Comparison of ENCODE assay signal across 28 cellular contexts in genomic region chr5:73460133-73460532, GRCh38. TPM values are rescaled to one million over a fixed set of nuclear protein-coding genes. Genes with fewer than 3 reads are reported as not detected.
"Had no signal": no experiment of that assay in that cellular context is flagged by ENCODE, and none has a peak within 500 bp of the region (broad histone marks: within the 10 kb centered on the region; RNA-seq: fewer than 3 reads in every experiment).

No MANE protein-coding gene starts in this region.

- H3K4me1 ChIP-seq: pancreas, prostate gland, right lobe of liver, sigmoid colon, stomach, thyroid gland, upper lobe of left lung, vagina had no signal

- H3K36me3 ChIP-seq: neutrophil, pancreas, prostate gland, right lobe of liver, sigmoid colon, stomach, thoracic aorta, thyroid gland, tibial nerve, upper lobe of left lung, vagina had no signal

- H3K27me3 ChIP-seq: thyroid gland, vagina had no signal

- H3K4me1 Mint-ChIP-seq: naive thymus-derived CD8-positive, alpha-beta T cell; nephron progenitor cell; neural crest cell; stimulated activated effector memory CD8-positive, alpha-beta T cell treated with anti-CD3 and anti-CD28 coated beads, Interleukin-12 subunit alpha, Interleukin-12 subunit beta, amount 100 ng/mL, for 72 hours; stimulated activated naive B cell treated with anti-CD40 and anti-IgM and Interleukin-4, amounts not matched to agents 10 μg/mL and 1 μg/mL and 100 μg/mL, for 72 hours had no signal

- H3K4me3 ChIP-seq: pancreas, prostate gland, right lobe of liver, sigmoid colon, stomach, thoracic aorta, thyroid gland, tibial nerve, upper lobe of left lung, vagina had no signal

- H3K4me3 Mint-ChIP-seq: naive thymus-derived CD8-positive, alpha-beta T cell; natural killer cell treated with Interleukin-12 subunit alpha and Interleukin-12 subunit beta and Interleukin-15 and Interleukin-18, amount 100 ng/mL, for 72 hours; nephron progenitor cell; neural crest cell; stimulated activated effector memory CD8-positive, alpha-beta T cell treated with anti-CD3 and anti-CD28 coated beads, Interleukin-12 subunit alpha, Interleukin-12 subunit beta, amount 100 ng/mL, for 72 hours; stimulated activated naive B cell treated with anti-CD40 and anti-IgM and Interleukin-4, amounts not matched to agents 10 μg/mL and 1 μg/mL and 100 μg/mL, for 72 hours; stimulated activated naive CD8-positive, alpha-beta T cell treated with anti-CD3 and anti-CD28 coated beads, Interleukin-15, Interleukin-2, amounts not matched to agents 100 ng/mL and 50 ng/mL, for 24 hours had no signal

- DNase-seq: naive thymus-derived CD8-positive, alpha-beta T cell; nephron progenitor cell; nucleus accumbens; pancreas; retina; right cardiac atrium; right lobe of liver; sigmoid colon; small intestine; stimulated activated CD4-positive, alpha-beta T cell treated with anti-CD3 and anti-CD28 coated beads, Interleukin-15, amount 100 ng/mL, for 24 hours; stimulated activated CD4-positive, alpha-beta T cell treated with anti-CD3 and anti-CD28 coated beads, Interleukin-2, amount 100 ng/mL, for 24 hours; stimulated activated CD4-positive, alpha-beta T cell treated with anti-CD3 and anti-CD28 coated beads, Interleukin-2, amount 100 ng/mL, for 48 hours; stimulated activated CD4-positive, alpha-beta T cell treated with anti-CD3 and anti-CD28 coated beads, Interleukin-4, amount 100 ng/mL, for 24 hours; stimulated activated naive B cell treated with anti-CD40 and anti-IgM and Interleukin-4, amounts not matched to agents 10 μg/mL and 1 μg/mL and 100 μg/mL, for 72 hours; stimulated activated naive CD4-positive, alpha-beta T cell treated with Interleukin-2 at 50 U/mL for 16 hours; stomach; thyroid gland; trophoblast cell; upper lobe of left lung had no signal

- H3K27ac Mint-ChIP-seq: naive thymus-derived CD8-positive, alpha-beta T cell; natural killer cell treated with Interleukin-12 subunit alpha and Interleukin-12 subunit beta and Interleukin-15 and Interleukin-18, amount 100 ng/mL, for 72 hours; nephron progenitor cell; stimulated activated effector memory CD8-positive, alpha-beta T cell treated with anti-CD3 and anti-CD28 coated beads, Interleukin-12 subunit alpha, Interleukin-12 subunit beta, amount 100 ng/mL, for 72 hours; stimulated activated naive B cell treated with anti-CD40 and anti-IgM and Interleukin-4, amounts not matched to agents 10 μg/mL and 1 μg/mL and 100 μg/mL, for 72 hours; stimulated activated naive CD8-positive, alpha-beta T cell treated with anti-CD3 and anti-CD28 coated beads, Interleukin-15, Interleukin-2, amounts not matched to agents 100 ng/mL and 50 ng/mL, for 24 hours had no signal

- H3K9me3 ChIP-seq: neutrophil, pancreas, prostate gland, right lobe of liver, sigmoid colon, stomach, thoracic aorta, thyroid gland, upper lobe of left lung, vagina had no signal

- H3K27ac ChIP-seq: neutrophil, pancreas, prostate gland, right lobe of liver, sigmoid colon, stomach, thoracic aorta, thyroid gland, tibial nerve, upper lobe of left lung, vagina had no signal

- ATAC-seq: naive thymus-derived CD8-positive, alpha-beta T cell; natural killer cell treated with Interleukin-12 subunit alpha and Interleukin-12 subunit beta and Interleukin-15 and Interleukin-18, amount 100 ng/mL, for 72 hours; pancreas; right cardiac atrium; right lobe of liver; stimulated activated effector memory CD8-positive, alpha-beta T cell treated with anti-CD3 and anti-CD28 coated beads, Interleukin-12 subunit alpha, Interleukin-12 subunit beta, amount 100 ng/mL, for 72 hours; stimulated activated naive B cell treated with anti-CD40 and anti-IgM and Interleukin-4, amounts not matched to agents 10 μg/mL and 1 μg/mL and 100 μg/mL, for 72 hours had no signal

- H3K9me3 Mint-ChIP-seq: nephron progenitor cell; neural crest cell; stimulated activated effector memory CD8-positive, alpha-beta T cell treated with anti-CD3 and anti-CD28 coated beads, Interleukin-12 subunit alpha, Interleukin-12 subunit beta, amount 100 ng/mL, for 72 hours; stimulated activated naive CD8-positive, alpha-beta T cell treated with anti-CD3 and anti-CD28 coated beads, Interleukin-15, Interleukin-2, amounts not matched to agents 100 ng/mL and 50 ng/mL, for 24 hours had no signal

- H3K36me3 Mint-ChIP-seq: naive thymus-derived CD8-positive, alpha-beta T cell; natural killer cell treated with Interleukin-12 subunit alpha and Interleukin-12 subunit beta and Interleukin-15 and Interleukin-18, amount 100 ng/mL, for 72 hours; stimulated activated effector memory CD8-positive, alpha-beta T cell treated with anti-CD3 and anti-CD28 coated beads, Interleukin-12 subunit alpha, Interleukin-12 subunit beta, amount 100 ng/mL, for 72 hours; stimulated activated naive B cell treated with anti-CD40 and anti-IgM and Interleukin-4, amounts not matched to agents 10 μg/mL and 1 μg/mL and 100 μg/mL, for 72 hours had no signal

RNA-seq across cellular contexts. Expression of gene FOXD1, which starts 11.6 kb away (rescaled TPM):
- total RNA-seq: naive thymus-derived CD8-positive, alpha-beta T cell; right cardiac atrium; right lobe of liver; vagina had no signal
- polyA plus RNA-seq: naive thymus-derived CD8-positive, alpha-beta T cell had no signal
